Comparison of ENCODE assay signal across 9 cellular contexts in genomic region chr16:56611281-56611833, GRCh38. TPM values are rescaled to one million over a fixed set of nuclear protein-coding genes. Genes with fewer than 3 reads are reported as not detected.
DNase-seq lines count a peak whose midpoint lies in the region; ATAC-seq and TF ChIP-seq lines count a peak whose summit lies in the region.
"Had no signal": no experiment of that assay in that cellular context is flagged by ENCODE, and none has a peak within 500 bp of the region (broad histone marks: within the 10 kb centered on the region; RNA-seq: fewer than 3 reads in every experiment).

No MANE protein-coding gene starts in this region.

- H3K9me2 ChIP-seq in GM23338 (ENCODE audit: insufficient read depth), result no peaks in the 10 kb centered on the region

- DNase-seq in T-helper 2 cell treated with Interferon-gamma antibody and Interleukin-4, amounts not matched to agents 5 μg/mL and 100 μg/mL, for 36 hours (ENCODE audit: low spot score), result no peak
- DNase-seq in T-helper 2 cell, result no peak
- peak; percentile 32 for DNase-seq in brain microvascular endothelial cell
- peak; percentile 76 to 95 (median 91) for DNase-seq in right lobe of liver
- DNase-seq in testis, result peak; percentile 51
- DNase-seq in ecto neural progenitor cell (ENCODE audit: low spot score), result no peak
- DNase-seq in GM23338 (ENCODE audit: low spot score), result no peak
- DNase-seq: NCI-H69 had no signal

- H3K4me1 Mint-ChIP-seq in T-helper 2 cell treated with Interferon-gamma antibody and Interleukin-4, amounts not matched to agents 5 μg/mL and 100 μg/mL, for 36 hours (ENCODE audit: low read depth), result peaks cover 67% of the 10 kb centered on the region
- peaks cover 34% of the 10 kb centered on the region for H3K4me1 Mint-ChIP-seq in GM23338

- peak overlapping the region; percentile 9 for H3K4me3 ChIP-seq in brain microvascular endothelial cell (ENCODE audit: low read depth, low read length)
- peak overlapping the region in 2 of 3 donors; percentile 73 to 84 for H3K4me3 ChIP-seq in right lobe of liver
- no peak overlapping the region for H3K4me3 ChIP-seq in testis
- H3K4me3 ChIP-seq in GM23338, result no peak overlapping the region

- H3K9me3 Mint-ChIP-seq in T-helper 2 cell treated with Interferon-gamma antibody and Interleukin-4, amounts not matched to agents 5 μg/mL and 100 μg/mL, for 36 hours, result no peaks in the 10 kb centered on the region
- no peaks in the 10 kb centered on the region for H3K9me3 Mint-ChIP-seq in GM23338

- H3K36me3 ChIP-seq in brain microvascular endothelial cell (replicated peaks) (no peaks in the 10 kb centered on the region), right lobe of liver (no peaks in the 10 kb centered on the region), testis (ENCODE audit: low read depth, missing control alignments) (no peaks in the 10 kb centered on the region), GM23338 (ENCODE audit: insufficient read depth) (no peaks in the 10 kb centered on the region)

- no peak overlapping the region for H2AFZ ChIP-seq in GM23338

- ATAC-seq in right lobe of liver, result peak; percentile 41 to 67 (median 53)
- ATAC-seq in GM23338, result no peak
- no peak for ATAC-seq in HG02759 (IDR thresholded peaks at IDR 0.05; ENCODE audit: unreplicated experiment)

- H3K9me3 ChIP-seq in right lobe of liver (no peaks in the 10 kb centered on the region), testis (no peaks in the 10 kb centered on the region)

- intact Hi-C loops in right lobe of liver (cut with DNase I) (no loop called here), testis (cut with DNase I; ENCODE audit: low total_unique reads) (no loop called here)

- peak overlapping the region; percentile 71 for H3K4me3 Mint-ChIP-seq in T-helper 2 cell treated with Interferon-gamma antibody and Interleukin-4, amounts not matched to agents 5 μg/mL and 100 μg/mL, for 36 hours
- H3K4me3 Mint-ChIP-seq in GM23338, result no peak overlapping the region

- WGBS in right lobe of liver (ENCODE audit: insufficient coverage, low coverage, low lambda C conversion rate, missing lambda C conversion rate), result 17% methylated on average over 1 of the region's 2 CpGs
- WGBS in testis, 2 donors, result 63 to 72% methylated on average over 2 of the region's 2 CpGs

- H3K4me1 ChIP-seq in right lobe of liver (peaks cover 0 to 25% (median 10%) of the 10 kb centered on the region in 4 donors), testis (peaks cover 38% of the 10 kb centered on the region), GM23338 (ENCODE audit: insufficient read depth) (peaks cover 30% of the 10 kb centered on the region)

- H3K79me2 ChIP-seq in GM23338 (replicated peaks; ENCODE audit: insufficient read depth), result no peaks in the 10 kb centered on the region

- peaks cover 3% of the 10 kb centered on the region for H3K36me3 Mint-ChIP-seq in T-helper 2 cell treated with Interferon-gamma antibody and Interleukin-4, amounts not matched to agents 5 μg/mL and 100 μg/mL, for 36 hours (ENCODE audit: low read depth)
- H3K36me3 Mint-ChIP-seq in GM23338 (ENCODE audit: low read depth), result peaks cover 9% of the 10 kb centered on the region; the same call in 2 of the 3 replicates

- in situ Hi-C loops in brain microvascular endothelial cell (cut with HindIII; ENCODE audit: low pct_ligation_motif_present, low sequenced_read_pairs), result no loop called here

- TF ChIP-seq POLR2A in right lobe of liver (IDR thresholded peaks at IDR 0.05) (peak; percentile 66), testis (IDR thresholded peaks at IDR 0.05) (no peak)

- H3K27ac Mint-ChIP-seq in T-helper 2 cell treated with Interferon-gamma antibody and Interleukin-4, amounts not matched to agents 5 μg/mL and 100 μg/mL, for 36 hours, result peak overlapping the region; percentile 94
- H3K27ac Mint-ChIP-seq in GM23338, result no peak overlapping the region

- peaks cover 14% of the 10 kb centered on the region; the same call in 1 of the 2 replicates for H3F3A ChIP-seq in GM23338 (replicated peaks; ENCODE audit: low read depth)

- no peaks in the 10 kb centered on the region for H4K20me1 ChIP-seq in GM23338 (replicated peaks; ENCODE audit: insufficient read depth)

- H3K27me3 Mint-ChIP-seq in T-helper 2 cell treated with Interferon-gamma antibody and Interleukin-4, amounts not matched to agents 5 μg/mL and 100 μg/mL, for 36 hours (ENCODE audit: low read depth), result no peaks in the 10 kb centered on the region
- peaks cover 64% of the 10 kb centered on the region for H3K27me3 Mint-ChIP-seq in GM23338 (ENCODE audit: insufficient read depth, low read depth, poor library complexity)

- TF ChIP-seq CTCF in brain microvascular endothelial cell (IDR thresholded peaks at IDR 0.05; ENCODE audit: low read depth, low read length, missing control alignments) (no peak), right lobe of liver (IDR thresholded peaks at IDR 0.05) (no peak), testis (IDR thresholded peaks at IDR 0.05) (no peak), GM23338 (conservative IDR thresholded peaks at IDR 0.05; ENCODE audit: low read depth in 2 of 2) (no peak)

- H3K4me2 ChIP-seq in GM23338, result no peak overlapping the region

- H3K27me3 ChIP-seq in brain microvascular endothelial cell (replicated peaks), result no peaks in the 10 kb centered on the region
- no peaks in the 10 kb centered on the region for H3K27me3 ChIP-seq in right lobe of liver
- H3K27me3 ChIP-seq in testis, result no peaks in the 10 kb centered on the region
- peaks cover 98% of the 10 kb centered on the region for H3K27me3 ChIP-seq in GM23338 (ENCODE audit: insufficient read depth)

- H3K27ac ChIP-seq in brain microvascular endothelial cell, result peak overlapping the region; percentile 97
- peak overlapping the region; percentile 65 to 95 (median 84) for H3K27ac ChIP-seq in right lobe of liver
- peak overlapping the region; percentile 68 for H3K27ac ChIP-seq in testis
- H3K27ac ChIP-seq in GM23338 (ENCODE audit: low read depth), result no peak overlapping the region

TF ChIP-seq in GM23338, 12 proteins besides CTCF, POLR2A, EP300 and RAD21 (continues in another document):
- TF ChIP-seq REST (IDR thresholded peaks at IDR 0.05; ENCODE audit: unreplicated experiment), result no peak

RNA-seq across cellular contexts. Expression of gene MT2A, which starts 3.0 kb away (rescaled TPM):
- total RNA-seq in right lobe of liver (1,000 to 10,000 TPM in 5 of 6 experiments, 100 to 1,000 TPM in 1; 946 to 4,033 (median 2,228) TPM), testis (10 to 100 TPM; 20.1 to 30.7 TPM)
- polyA plus RNA-seq in testis (ENCODE audit: insufficient read depth, low read depth, low replicate concordance) (77.1 TPM), GM23338 (2016; fragmentation: Nextera tagmentation; extraction: Ambion mirVana) (243 and 267 TPM in 2 replicates)
- 8.9 and 13.9 TPM in 2 replicates for total RNA-seq in GM23338 (2014; rRNA removed; shearing (Covaris generic))

RNA-seq across cellular contexts. Expression of gene MT1E, which starts 14.2 kb away (rescaled TPM):
- total RNA-seq in right lobe of liver (1,000 to 10,000 TPM in 2 of 6 experiments, 100 to 1,000 TPM in 4; 403 to 1,748 (median 691) TPM), testis (10 to 100 TPM; 10.5 to 55.4 TPM)
- polyA plus RNA-seq in testis (ENCODE audit: insufficient read depth, low read depth, low replicate concordance) (22.4 TPM), GM23338 (2016; fragmentation: Nextera tagmentation; extraction: Ambion mirVana) (121 and 133 TPM in 2 replicates)
- total RNA-seq in GM23338 (2014; rRNA removed; shearing (Covaris generic)), result 13.9 and 31.0 TPM in 2 replicates

RNA-seq across cellular contexts. Expression of gene MT1M, which starts 21.1 kb away (rescaled TPM):
- total RNA-seq in right lobe of liver, result 100 to 1,000 TPM in 3 of 6 experiments, 10 to 100 TPM in 2, 1 to 10 TPM in 1; 8.6 to 569 (median 84.5) TPM
- total RNA-seq in testis, result 1 to 10 TPM; 2.2 to 3.7 TPM
- 2.6 TPM for polyA plus RNA-seq in testis (ENCODE audit: insufficient read depth, low read depth, low replicate concordance)
- 1.1 TPM in 1 of 2 replicates, not detected in the other for total RNA-seq in GM23338 (2014; rRNA removed; shearing (Covaris generic))
- polyA plus RNA-seq in GM23338 (2016; fragmentation: Nextera tagmentation; extraction: Ambion mirVana), result 4.7 and 6.1 TPM in 2 replicates

RNA-seq across cellular contexts. Expression of gene MT3, which starts 22.0 kb away (rescaled TPM):
- total RNA-seq in right lobe of liver, result under 1 TPM in 1 of 6 experiments, not detected in 5; 0.62 TPM
- 1 to 10 TPM in 1 of 2 donors, not detected in 1; 4.6 TPM for total RNA-seq in testis
- 12.0 TPM for polyA plus RNA-seq in testis (ENCODE audit: insufficient read depth, low read depth, low replicate concordance)
- total RNA-seq in GM23338 (2014; rRNA removed; shearing (Covaris generic)), result not detected in 2 replicates
- not detected in 2 replicates for polyA plus RNA-seq in GM23338 (2016; fragmentation: Nextera tagmentation; extraction: Ambion mirVana)

RNA-seq across cellular contexts. Expression of gene MT1A, which starts 27.1 kb away (rescaled TPM):
- total RNA-seq in right lobe of liver, result 100 to 1,000 TPM in 3 of 6 experiments, 10 to 100 TPM in 3; 34.9 to 161 (median 110) TPM
- 10 to 100 TPM in 1 of 2 donors, not detected in 1; 10.6 TPM for total RNA-seq in testis
- not detected for polyA plus RNA-seq in testis (ENCODE audit: insufficient read depth, low read depth, low replicate concordance)
- total RNA-seq in GM23338 (2014; rRNA removed; shearing (Covaris generic)), result not detected in 2 replicates
- polyA plus RNA-seq in GM23338 (2016; fragmentation: Nextera tagmentation; extraction: Ambion mirVana), result 1.6 and 2.5 TPM in 2 replicates

Comparison
In these comparisons a context has a peak if more than half of its experiments do, and no peak if none do; other contexts are left out.
1. DNase-seq: peak in brain microvascular endothelial cell (single experiment), right lobe of liver (3 of 3) and testis (single experiment); none in T-helper 2 cell treated with Interferon-gamma antibody and Interleukin-4, amounts not matched to agents 5 μg/mL and 100 μg/mL, for 36 hours (single experiment), T-helper 2 cell (0 of 5), ecto neural progenitor cell (single experiment) and GM23338 (single experiment).
2. H3K4me3 ChIP-seq: peak in brain microvascular endothelial cell (single experiment) and right lobe of liver (2 of 3); none in testis (0 of 2) and GM23338 (single experiment).
3. ATAC-seq: peak in right lobe of liver (4 of 4); none in GM23338 (single experiment) and HG02759 (single experiment).
4. RNA of gene MT2A, which starts 3.0 kb away (total RNA-seq): 946 to 4,033 TPM in right lobe of liver; 20.1 to 30.7 TPM in testis and 8.9 to 13.9 TPM in GM23338; every median in the first group is over 10 times any median in the second.
5. RNA of gene MT1E, which starts 14.2 kb away (total RNA-seq): 403 to 1,748 TPM in right lobe of liver; 10.5 to 55.4 TPM in testis and 13.9 to 31.0 TPM in GM23338; every median in the first group is over 4 times any median in the second.